ENCODE assay signal across 1 cellular context in genomic region chr1:116372651-116373444, GRCh38.
TF ChIP-seq lines count a peak whose summit lies in the region.

Gene ATP1A1, plus strand, starts transcription at chr1:116373244. Its CDS starts 268 bp downstream, at chr1:116373512.

TF ChIP-seq in HepG2, 621 proteins besides CTCF, POLR2A, EP300 and RAD21 (continued from another document and continues in another):
- no peak for TF ChIP-seq ZBTB40 (IDR thresholded peaks at IDR 0.05)
- TF ChIP-seq ZBTB40 (CRISPR knock-in tag; IDR thresholded peaks at IDR 0.05), result 0 out of 2 replicates have a peak, but pooled peaks have one; percentile 26
- no peak for TF ChIP-seq ATF1 (CRISPR knock-in tag; IDR thresholded peaks at IDR 0.05)
- peak; percentile 46; the same call in 1 of the 2 replicates for TF ChIP-seq CREM (IDR thresholded peaks at IDR 0.05)
- no peak for TF ChIP-seq CREM (CRISPR knock-in tag; IDR thresholded peaks at IDR 0.05)
- TF ChIP-seq ATF7-NPFF (CRISPR knock-in tag; IDR thresholded peaks at IDR 0.05; ENCODE audit: low read depth), result peak; percentile 80; the same call in 1 of the 2 replicates
- TF ChIP-seq ZNF878 (CRISPR knock-in tag; IDR thresholded peaks at IDR 0.05), result 0 out of 2 replicates have a peak, but pooled peaks have one; percentile 30
- TF ChIP-seq TEAD2 (CRISPR knock-in tag; IDR thresholded peaks at IDR 0.05), result no peak
- no peak for TF ChIP-seq ZHX1 (CRISPR knock-in tag; IDR thresholded peaks at IDR 0.05; ENCODE audit: low read depth)
- no peak for TF ChIP-seq TRAFD1 (CRISPR knock-in tag; IDR thresholded peaks at IDR 0.05; ENCODE audit: borderline replicate concordance)
- TF ChIP-seq ZNF431 (CRISPR knock-in tag; IDR thresholded peaks at IDR 0.05; ENCODE audit: borderline replicate concordance, low read depth), result no peak
- TF ChIP-seq ZSCAN20 (CRISPR knock-in tag; IDR thresholded peaks at IDR 0.05; ENCODE audit: borderline replicate concordance), result no peak; the same call in 1 of the 2 replicates
- TF ChIP-seq FUBP1 (CRISPR knock-in tag; IDR thresholded peaks at IDR 0.05; ENCODE audit: borderline replicate concordance), result no peak
- no peak for TF ChIP-seq ZNF652 (CRISPR knock-in tag; IDR thresholded peaks at IDR 0.05; ENCODE audit: borderline replicate concordance, low read depth)
- TF ChIP-seq ZNF687 (CRISPR knock-in tag; IDR thresholded peaks at IDR 0.05), result peak; percentile 78
- no peak for TF ChIP-seq ZNF34 (CRISPR knock-in tag; IDR thresholded peaks at IDR 0.05; ENCODE audit: borderline replicate concordance)
- TF ChIP-seq PHF20 (CRISPR knock-in tag; IDR thresholded peaks at IDR 0.05), result no peak; the same call in 1 of the 2 replicates
- TF ChIP-seq ARID3A (IDR thresholded peaks at IDR 0.05; ENCODE audit: low read depth, low read length), result no peak
- peak; percentile 70 for TF ChIP-seq POGZ (CRISPR knock-in tag; IDR thresholded peaks at IDR 0.05)
- TF ChIP-seq NFKB2 (CRISPR knock-in tag; IDR thresholded peaks at IDR 0.05; ENCODE audit: borderline replicate concordance), result peak; percentile 80; the same call in 1 of the 2 replicates
- no peak for TF ChIP-seq DNMT1 (CRISPR knock-in tag; IDR thresholded peaks at IDR 0.05)
- no peak for TF ChIP-seq HNRNPL (IDR thresholded peaks at IDR 0.05; ENCODE audit: low read depth, low read length)
- TF ChIP-seq SSRP1 (CRISPR knock-in tag; IDR thresholded peaks at IDR 0.05), result no peak
- TF ChIP-seq HMGXB3 (CRISPR knock-in tag; IDR thresholded peaks at IDR 0.05; ENCODE audit: borderline replicate concordance), result no peak
- TF ChIP-seq KDM6A (CRISPR knock-in tag; IDR thresholded peaks at IDR 0.05; ENCODE audit: low read depth), result no peak
- no peak for TF ChIP-seq ZNF670 (CRISPR knock-in tag; IDR thresholded peaks at IDR 0.05; ENCODE audit: borderline replicate concordance)
- TF ChIP-seq ZNF703 (CRISPR knock-in tag; IDR thresholded peaks at IDR 0.05; ENCODE audit: borderline replicate concordance), result peak; percentile 83; the same call in 1 of the 2 replicates
